In genomic region chr14:65949711-65950516, GRCh38 we compare ENCODE assay signal across 9 cellular contexts.
A peak's percentile ranks its signal among the peaks of the same experiment; 100 is the strongest.
DNase-seq lines count a peak whose midpoint lies in the region; ATAC-seq and TF ChIP-seq lines count a peak whose summit lies in the region.
"Had no signal": no experiment of that assay in that cellular context is flagged by ENCODE, and none has a peak within 500 bp of the region (broad histone marks: within the 10 kb centered on the region; RNA-seq: fewer than 3 reads in every experiment).

No MANE protein-coding gene starts in this region.

- H3K9me3 ChIP-seq in endodermal cell (ENCODE audit: control insufficient read depth, low read length) = no peaks in the 10 kb centered on the region

- H3K27ac Mint-ChIP-seq in T-cell (peak overlapping the region; percentile 75 to 81), endodermal cell (no peak overlapping the region)

- no peak overlapping the region for H3K9ac ChIP-seq in endodermal cell (ENCODE audit: extremely low read depth, low read length, poor library complexity, severe bottlenecking)

- POLR2A ChIA-PET in T-cell (lab: Charles Lee) = no interaction called here

- H3K4me1 Mint-ChIP-seq in T-cell (peaks cover 30 to 43% (median 35%) of the 10 kb centered on the region in 3 donors), endodermal cell (peaks cover 12% of the 10 kb centered on the region)

- no peak overlapping the region for H3K27ac ChIP-seq in endodermal cell (ENCODE audit: low read depth, low read length)
- H3K27ac ChIP-seq: 22Rv1 had no signal

- H3K4me1 ChIP-seq in endodermal cell (ENCODE audit: control insufficient read depth, insufficient read depth, low read length) = no peaks in the 10 kb centered on the region

- H3K4me3 Mint-ChIP-seq in T-cell (peak overlapping the region in 1 of 3 donors; percentile 37), endodermal cell (no peak overlapping the region)

- peaks cover 11% of the 10 kb centered on the region for H3K27me3 ChIP-seq in endodermal cell (ENCODE audit: control insufficient read depth, insufficient read depth, low read length, poor library complexity, severe bottlenecking)

- no peak for TF ChIP-seq CTCF in endodermal cell (conservative IDR thresholded peaks at IDR 0.05)

- H3K4me3 ChIP-seq in endodermal cell (ENCODE audit: low read length) = no peak overlapping the region

- H3K9me3 Mint-ChIP-seq in T-cell = no peaks in the 10 kb centered on the region
- H3K9me3 Mint-ChIP-seq in endodermal cell = no peaks in the 10 kb centered on the region

- H3K36me3 ChIP-seq in endodermal cell (ENCODE audit: control insufficient read depth, insufficient read depth, low read length) = no peaks in the 10 kb centered on the region

- DNase-seq in DMS153 treated with DMSO at 0.1 percent for 48 hours (lab: John Stamatoyannopoulos, UW; ENCODE audit: unreplicated experiment) (peak; percentile 37), DMS153 (lab: John Stamatoyannopoulos, UW) (no peak), T-cell (peak in 5 of 34 experiments; percentile 12 to 22 (median 13)), endodermal cell (peak; percentile 31), mesenteric fat pad (ENCODE audit: low spot score) (no peak)
- peak; percentile 24 to 40 for DNase-seq in stimulated activated CD8-positive, alpha-beta memory T cell treated with anti-CD3 and anti-CD28 coated beads, Interleukin-15, amount 100 ng/mL, for 48 hours (ENCODE audit: low read depth in 2 of 2)

- CTCF ChIA-PET in T-cell (lab: Charles Lee) = interaction anchor here in 1 of 2 donors (1.1 to 1.4 kb wide), 2 partner anchors 10 kb away, joined by 3 to 5 read pairs; no protein-coding TSS in a partner anchor

- WGBS in endodermal cell (ENCODE audit: insufficient coverage in 1 of 2, insufficient read length in 1 of 2), 2 experiments = 81 to 100% methylated on average over 3 to 4 of the region's 4 CpGs

- ATAC-seq in HG03159 (IDR thresholded peaks at IDR 0.05; ENCODE audit: unreplicated experiment) (peak; percentile 53), T-cell (replicated peaks in 1 of 4) (peak; percentile 24 to 78 (median 72)), HG02973 (IDR thresholded peaks at IDR 0.05; ENCODE audit: unreplicated experiment) (no peak)

- H3K27me3 Mint-ChIP-seq in T-cell (no peaks in the 10 kb centered on the region), endodermal cell (ENCODE audit: insufficient read depth) (peaks cover 12% of the 10 kb centered on the region)

- no peaks in the 10 kb centered on the region for H3K36me3 Mint-ChIP-seq in T-cell
- H3K36me3 Mint-ChIP-seq in endodermal cell (ENCODE audit: low read depth) = no peaks in the 10 kb centered on the region

Comparison
In these comparisons a context has a peak if more than half of its experiments do, and no peak if none do; other contexts are left out.
1. DNase-seq: peak in DMS153 treated with DMSO at 0.1 percent for 48 hours (single experiment), endodermal cell (single experiment) and stimulated activated CD8-positive, alpha-beta memory T cell treated with anti-CD3 and anti-CD28 coated beads, Interleukin-15, amount 100 ng/mL, for 48 hours (2 of 2); none in DMS153 (single experiment) and mesenteric fat pad (single experiment).